8 cellular contexts compared by ENCODE assay signal in genomic region chr17:3669085-3669347, GRCh38. TPM values are rescaled to one million over a fixed set of nuclear protein-coding genes. Genes with fewer than 3 reads are reported as not detected.
DNase-seq lines count a peak whose midpoint lies in the region; ATAC-seq and TF ChIP-seq lines count a peak whose summit lies in the region.

No MANE protein-coding gene starts in this region.

- peak overlapping the region; percentile 92 for H3K4me3 Mint-ChIP-seq in CD4-positive, alpha-beta T cell
- H3K4me3 Mint-ChIP-seq in naive thymus-derived CD4-positive, alpha-beta T cell = peak overlapping the region; percentile 82 to 94 (median 91)

- no peaks in the 10 kb centered on the region for H3K9me3 Mint-ChIP-seq in CD4-positive, alpha-beta T cell
- peaks cover 0 to 2% (median 0%) of the 10 kb centered on the region in 11 donors for H3K9me3 Mint-ChIP-seq in naive thymus-derived CD4-positive, alpha-beta T cell

- peak overlapping the region; percentile 67 for H3K27ac ChIP-seq in CD4-positive, alpha-beta T cell (ENCODE audit: low read depth, low read length)
- peak overlapping the region; percentile 78 for H3K27ac ChIP-seq in mammary epithelial cell (ENCODE audit: insufficient read depth, low read depth, low read length)
- peak overlapping the region; percentile 76 for H3K27ac ChIP-seq in naive thymus-derived CD4-positive, alpha-beta T cell (ENCODE audit: low read depth, low read length)

- TSS peak; percentile 87 for BruUV-seq in mammary epithelial cell (replicated peaks; lab: Mats Ljungman, UMichigan)

- H3K9ac ChIP-seq in mammary epithelial cell (ENCODE audit: insufficient read depth, low read length) = peak overlapping the region; percentile 88

- H3K4me1 ChIP-seq in mammary epithelial cell (ENCODE audit: insufficient read depth, low read length) = peaks cover 23% of the 10 kb centered on the region
- peaks cover 8 to 17% of the 10 kb centered on the region in 2 donors for H3K4me1 ChIP-seq in naive thymus-derived CD4-positive, alpha-beta T cell (ENCODE audit: control insufficient read depth in 2 of 2, insufficient read depth in 2 of 2, low read length in 2 of 2)

- peak overlapping the region; percentile 88 for H2AFZ ChIP-seq in mammary epithelial cell (ENCODE audit: low read depth, low read length)

- peaks cover 5% of the 10 kb centered on the region for H3K36me3 Mint-ChIP-seq in CD4-positive, alpha-beta T cell (ENCODE audit: low read depth)
- H3K36me3 Mint-ChIP-seq in naive thymus-derived CD4-positive, alpha-beta T cell = peaks cover 0 to 6% (median 0%) of the 10 kb centered on the region in 5 donors

- WGBS in mammary epithelial cell (ENCODE audit: low coverage, missing lambda C conversion rate) = 0% methylated on average over 9 of the region's 32 CpGs

- peak overlapping the region; percentile 91 to 96 (median 94) for H3K4me3 ChIP-seq in mammary epithelial cell (replicated peaks in 1 of 3; ENCODE audit: insufficient read depth in 1 of 3, low read depth in 2 of 3, low read length in 3 of 3)
- peak overlapping the region; percentile 91 for H3K4me3 ChIP-seq in naive thymus-derived CD4-positive, alpha-beta T cell (ENCODE audit: low read length)

- no peaks in the 10 kb centered on the region for H3K27me3 Mint-ChIP-seq in CD4-positive, alpha-beta T cell
- peaks cover 0 to 2% (median 0%) of the 10 kb centered on the region in 5 donors for H3K27me3 Mint-ChIP-seq in naive thymus-derived CD4-positive, alpha-beta T cell

- no peaks in the 10 kb centered on the region for H3K36me3 ChIP-seq in mammary epithelial cell (ENCODE audit: insufficient read depth, low read length)
- peaks cover 0 to 7% (median 3%) of the 10 kb centered on the region in 3 experiments for H3K36me3 ChIP-seq in naive thymus-derived CD4-positive, alpha-beta T cell (ENCODE audit: control insufficient read depth in 2 of 3, insufficient read depth in 3 of 3, low read length in 3 of 3)

- H3K79me2 ChIP-seq in mammary epithelial cell (ENCODE audit: insufficient read depth, low read length) = peaks cover 62% of the 10 kb centered on the region

- dilution Hi-C loops in mammary epithelial cell (cut with HindIII; ENCODE audit: low sequenced_read_pairs) = no loop called here

- H4K20me1 ChIP-seq in mammary epithelial cell (ENCODE audit: insufficient read depth, low read length) = no peaks in the 10 kb centered on the region

- intact Hi-C loops in CD4-positive, alpha-beta T cell (cut with DNase I, micrococcal nuclease) = loop anchor here in 1 of 2 experiments (2.0 to 5.0 kb wide), 2 partner anchors 54 to 178 kb away; partner anchors contain the start of genes HASPIN and NCBP3
- intact Hi-C loops in mammary epithelial cell (cut with micrococcal nuclease) = loop anchor here (5.0 kb wide), 1 partner anchor 112 kb away; the partner anchor contains the start of gene TRPV3
- intact Hi-C loops in naive thymus-derived CD4-positive, alpha-beta T cell (cut with micrococcal nuclease) = loop anchor here (2.0 to 5.0 kb wide), 4 partner anchors 53 to 958 kb away; partner anchors contain the start of genes CAMKK1 (in 1 of the 2), CLUH (in 1 of the 2) and HASPIN (in 1 of the 2)

- peak overlapping the region; percentile 81 for H3K27ac Mint-ChIP-seq in CD4-positive, alpha-beta T cell
- H3K27ac Mint-ChIP-seq in naive thymus-derived CD4-positive, alpha-beta T cell = peak overlapping the region; percentile 42 to 93 (median 85)

- TF ChIP-seq CTCF in CD4-positive, alpha-beta T cell (IDR thresholded peaks at IDR 0.05) = no peak
- no peak for TF ChIP-seq CTCF in mammary epithelial cell (conservative IDR thresholded peaks at IDR 0.05 in 1 of 2, IDR thresholded peaks at IDR 0.05 in 1 of 2; ENCODE audit: extremely low read depth in 1 of 2, insufficient read depth in 1 of 2, low read depth in 1 of 2, low read length in 2 of 2)

- in situ Hi-C loops in mammary epithelial cell (cut with MboI; ENCODE audit: low sequenced_read_pairs in 2 of 2) = loop anchor here in 1 of 2 donors (25.0 kb wide), 2 partner anchors 632 to 832 kb away; no protein-coding TSS in a partner anchor

- peak overlapping the region; percentile 96 for H3K4me2 ChIP-seq in mammary epithelial cell (ENCODE audit: insufficient read depth, low read depth, low read length)

- no peak for ATAC-seq in CD4-positive, alpha-beta T cell (ENCODE audit: poor library complexity)
- ATAC-seq in HG03135 (IDR thresholded peaks at IDR 0.05; ENCODE audit: unreplicated experiment) = peak; percentile 2
- ATAC-seq in naive thymus-derived CD4-positive, alpha-beta T cell = no peak
- no peak for ATAC-seq in HG02884 (IDR thresholded peaks at IDR 0.05; ENCODE audit: unreplicated experiment)
- no peak for ATAC-seq in HG02588 (IDR thresholded peaks at IDR 0.05; ENCODE audit: unreplicated experiment)

- CTCF ChIA-PET in CD4-positive, alpha-beta T cell (lab: Charles Lee) = interaction anchor here (1.3 to 1.6 kb wide), 2 partner anchors 14 to 1770 kb away, joined by 3 read pairs; partner anchors contain the start of gene C1QBP
- CTCF ChIA-PET in mammary epithelial cell (lab: Charles Lee; ENCODE audit: low non-redundant PET) = no interaction called here
- CTCF ChIA-PET in naive thymus-derived CD4-positive, alpha-beta T cell (lab: Charles Lee) = interaction anchor here (0.6 kb wide), 1 partner anchor 69 kb away, joined by 4 read pairs; no protein-coding TSS in a partner anchor

- peaks cover 13% of the 10 kb centered on the region for H3K4me1 Mint-ChIP-seq in CD4-positive, alpha-beta T cell (ENCODE audit: low read depth)
- H3K4me1 Mint-ChIP-seq in naive thymus-derived CD4-positive, alpha-beta T cell = peaks cover 21 to 43% (median 30%) of the 10 kb centered on the region in 7 donors

- no peaks in the 10 kb centered on the region for H3K27me3 ChIP-seq in CD4-positive, alpha-beta T cell (ENCODE audit: control insufficient read depth, insufficient read depth, low read length)
- no peaks in the 10 kb centered on the region for H3K27me3 ChIP-seq in mammary epithelial cell (ENCODE audit: insufficient read depth, low read length)
- no peaks in the 10 kb centered on the region for H3K27me3 ChIP-seq in naive thymus-derived CD4-positive, alpha-beta T cell (ENCODE audit: control insufficient read depth in 2 of 2, insufficient read depth in 2 of 2, low read length in 2 of 2)

- DNase-seq in CD4-positive, alpha-beta T cell = no peak
- no peak for DNase-seq in mammary epithelial cell
- peak in 1 of 9 donors; percentile 12 for DNase-seq in naive thymus-derived CD4-positive, alpha-beta T cell
- no peak for DNase-seq in H4 (ENCODE audit: low spot score)
- no peak for DNase-seq in NCI-H748 (lab: John Stamatoyannopoulos, UW; ENCODE audit: unreplicated experiment)

- H3K9me3 ChIP-seq in CD4-positive, alpha-beta T cell (ENCODE audit: control insufficient read depth, low read length) = no peaks in the 10 kb centered on the region
- H3K9me3 ChIP-seq in mammary epithelial cell (replicated peaks; ENCODE audit: insufficient read depth, low read length) = no peaks in the 10 kb centered on the region
- no peaks in the 10 kb centered on the region for H3K9me3 ChIP-seq in naive thymus-derived CD4-positive, alpha-beta T cell (ENCODE audit: control insufficient read depth in 2 of 3, low read length in 3 of 3)

- POLR2A ChIA-PET in CD4-positive, alpha-beta T cell (lab: Charles Lee) = interaction anchor here (0.6 to 1.4 kb wide), 4 partner anchors 27 to 177 kb away, joined by 3 to 11 read pairs (median 5); partner anchors contain the start of genes CTNS, NCBP3, P2RX5 and SHPK
- POLR2A ChIA-PET in naive thymus-derived CD4-positive, alpha-beta T cell (lab: Charles Lee) = interaction anchor here (0.9 to 2.1 kb wide), 3 partner anchors 10 to 54 kb away, joined by 3 to 7 read pairs (median 6); partner anchors contain the start of genes CTNS, HASPIN and SHPK

RNA-seq across cellular contexts. Expression of gene EMC6, which starts 0.4 kb away (rescaled TPM):
- 10 to 100 TPM; 28.8 to 29.6 TPM for total RNA-seq in CD4-positive, alpha-beta T cell
- 10 to 100 TPM; 11.0 to 57.9 TPM for total RNA-seq in mammary epithelial cell
- 61.8 TPM for polyA plus RNA-seq in mammary epithelial cell
- 4.9 TPM for polyA minus RNA-seq in mammary epithelial cell
- 10 to 100 TPM; 23.1 to 39.0 (median 31.2) TPM for total RNA-seq in naive thymus-derived CD4-positive, alpha-beta T cell
- polyA plus RNA-seq in naive thymus-derived CD4-positive, alpha-beta T cell = 100 to 1,000 TPM in 1 of 2 donors, 10 to 100 TPM in 1; 76.4 to 133 TPM
- total RNA-seq in H4 (2014; rRNA removed; shearing (Covaris generic)) = 15.9 and 26.6 TPM in 2 replicates

RNA-seq across cellular contexts. Expression of gene TAX1BP3, which starts 0.6 kb away (rescaled TPM):
- 1 to 10 TPM; 6.0 to 6.6 TPM for total RNA-seq in CD4-positive, alpha-beta T cell
- 100 to 1,000 TPM; 188 to 213 TPM for total RNA-seq in mammary epithelial cell
- 141 TPM for polyA plus RNA-seq in mammary epithelial cell
- polyA minus RNA-seq in mammary epithelial cell = 78.6 TPM
- 10 to 100 TPM; 10.5 to 28.4 (median 11.7) TPM for total RNA-seq in naive thymus-derived CD4-positive, alpha-beta T cell
- polyA plus RNA-seq in naive thymus-derived CD4-positive, alpha-beta T cell = 10 to 100 TPM; 25.5 to 34.0 TPM
- 77.8 and 86.8 TPM in 2 replicates for total RNA-seq in H4 (2014; rRNA removed; shearing (Covaris generic))

RNA-seq across cellular contexts. Expression of gene P2RX5, which starts 26.9 kb away (rescaled TPM):
- 10 to 100 TPM; 14.3 to 16.0 TPM for total RNA-seq in CD4-positive, alpha-beta T cell
- 1 to 10 TPM; 3.0 to 4.5 TPM for total RNA-seq in mammary epithelial cell
- 4.7 TPM for polyA plus RNA-seq in mammary epithelial cell
- 1.7 TPM for polyA minus RNA-seq in mammary epithelial cell
- total RNA-seq in naive thymus-derived CD4-positive, alpha-beta T cell = 10 to 100 TPM; 10.7 to 94.5 (median 24.6) TPM
- polyA plus RNA-seq in naive thymus-derived CD4-positive, alpha-beta T cell = 10 to 100 TPM; 12.3 to 18.2 TPM
- not detected in 2 replicates for total RNA-seq in H4 (2014; rRNA removed; shearing (Covaris generic))

RNA-seq across cellular contexts. Expression of gene CTNS, which starts 32.5 kb away (rescaled TPM):
- total RNA-seq in CD4-positive, alpha-beta T cell = 1 to 10 TPM; 3.3 to 4.9 TPM
- total RNA-seq in mammary epithelial cell = 10 to 100 TPM; 16.9 to 18.8 TPM
- 9.7 TPM for polyA plus RNA-seq in mammary epithelial cell
- 2.1 TPM for polyA minus RNA-seq in mammary epithelial cell
- 10 to 100 TPM in 2 of 5 experiments, 1 to 10 TPM in 3; 4.7 to 15.2 (median 8.8) TPM for total RNA-seq in naive thymus-derived CD4-positive, alpha-beta T cell
- 10 to 100 TPM in 1 of 2 donors, 1 to 10 TPM in 1; 8.1 to 12.9 TPM for polyA plus RNA-seq in naive thymus-derived CD4-positive, alpha-beta T cell
- 12.6 and 22.6 TPM in 2 replicates for total RNA-seq in H4 (2014; rRNA removed; shearing (Covaris generic))

RNA-seq across cellular contexts. Expression of gene SHPK, which starts 33.0 kb away (rescaled TPM):
- 1 to 10 TPM; 3.4 TPM for total RNA-seq in CD4-positive, alpha-beta T cell
- 10 to 100 TPM; 11.8 to 14.5 TPM for total RNA-seq in mammary epithelial cell
- polyA plus RNA-seq in mammary epithelial cell = 12.0 TPM
- 16.5 TPM for polyA minus RNA-seq in mammary epithelial cell
- 10 to 100 TPM in 3 of 5 experiments, 1 to 10 TPM in 2; 6.3 to 11.2 (median 10.8) TPM for total RNA-seq in naive thymus-derived CD4-positive, alpha-beta T cell
- polyA plus RNA-seq in naive thymus-derived CD4-positive, alpha-beta T cell = 1 to 10 TPM; 5.5 to 8.5 TPM
- 4.9 and 6.1 TPM in 2 replicates for total RNA-seq in H4 (2014; rRNA removed; shearing (Covaris generic))
